22 cellular contexts compared by ENCODE assay signal in the genomic region with DNA sequence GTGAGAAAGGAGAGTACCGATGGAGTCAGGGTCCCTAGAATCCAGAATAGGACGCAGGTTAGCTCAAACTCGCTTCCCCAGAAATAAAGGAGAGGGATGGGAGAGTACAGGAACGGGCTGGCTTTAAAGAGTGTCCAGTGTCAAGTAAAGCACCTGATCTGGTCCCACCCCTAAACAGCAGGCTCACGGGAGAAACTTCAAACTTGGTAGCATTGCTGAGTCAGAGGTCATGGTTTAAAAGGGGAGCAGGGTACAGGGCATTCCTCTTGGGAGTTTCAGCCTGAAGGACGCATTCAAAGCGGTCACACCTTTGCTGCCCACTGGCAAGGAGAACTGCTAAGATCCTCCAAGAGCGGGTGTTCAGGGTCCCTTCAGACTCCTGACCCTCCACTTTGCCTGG.
DNase-seq lines count a peak whose midpoint lies in the region; ATAC-seq and TF ChIP-seq lines count a peak whose summit lies in the region.
"Had no signal": no experiment of that assay in that cellular context is flagged by ENCODE, and none has a peak within 500 bp of the region (broad histone marks: within the 10 kb centered on the region; RNA-seq: fewer than 3 reads in every experiment).

No MANE protein-coding gene starts in this region.

- H3K9me3 ChIP-seq in cardiac muscle cell (ENCODE audit: low read depth): no peaks in the 10 kb centered on the region
- no peaks in the 10 kb centered on the region for H3K9me3 ChIP-seq in endodermal cell (ENCODE audit: control insufficient read depth, low read length)
- no peaks in the 10 kb centered on the region for H3K9me3 ChIP-seq in aorta (ENCODE audit: control insufficient read depth, low read length)
- H3K9me3 ChIP-seq: adrenal gland, ovary, Peyer's patch had no signal

- H3K27ac ChIP-seq in cardiac muscle cell: peak overlapping the region; percentile 82
- peak overlapping the region; percentile 79 for H3K27ac ChIP-seq in endodermal cell (ENCODE audit: low read depth, low read length)
- no peak overlapping the region for H3K27ac ChIP-seq in aorta (ENCODE audit: low read depth in 1 of 2, low read length in 2 of 2)

- no peak overlapping the region for H3K9ac ChIP-seq in endodermal cell (ENCODE audit: extremely low read depth, low read length, poor library complexity, severe bottlenecking)

- H3K36me3 ChIP-seq in cardiac muscle cell: no peaks in the 10 kb centered on the region
- H3K36me3 ChIP-seq in endodermal cell (ENCODE audit: control insufficient read depth, insufficient read depth, low read length): no peaks in the 10 kb centered on the region
- no peaks in the 10 kb centered on the region for H3K36me3 ChIP-seq in aorta (ENCODE audit: control insufficient read depth in 1 of 2, insufficient read depth in 2 of 2, low read length in 1 of 2)
- H3K36me3 ChIP-seq: adrenal gland, ovary, Peyer's patch had no signal

- intact Hi-C loops in left cardiac atrium (cut with DNase I) (no loop called here), aorta (cut with DNase I) (no loop called here)

- H3K9me3 Mint-ChIP-seq in endodermal cell (peaks cover 6% of the 10 kb centered on the region), nephron progenitor cell (no peaks in the 10 kb centered on the region), type B pancreatic cell (no peaks in the 10 kb centered on the region)

- DNase-seq in cardiac muscle cell (ENCODE audit: low read depth in 1 of 2, low spot score in 1 of 2): no peak
- no peak for DNase-seq in left cardiac atrium
- DNase-seq in endodermal cell: no peak
- no peak for DNase-seq in nephron progenitor cell
- no peak for DNase-seq in type B pancreatic cell (ENCODE audit: extremely low spot score, unreplicated experiment)
- DNase-seq in COLO668 (lab: John Stamatoyannopoulos, UW; ENCODE audit: unreplicated experiment): no peak
- DNase-seq in activated CD8-positive, alpha-beta memory T cell treated with anti-CD3 and anti-CD28 coated beads, Interleukin-2, amount 50 U/mL, for 48 hours: no peak
- no peak for DNase-seq in aorta
- DNase-seq: activated CD4-positive, alpha-beta T cell treated with anti-CD3 and anti-CD28 coated beads for 4 hours; activated effector memory CD4-positive, alpha-beta T cell treated with anti-CD3 and anti-CD28 coated beads, Interleukin-2, amount 50 U/mL, for 16 hours; CD4-positive, CD25-positive, alpha-beta regulatory T cell; DMS53; effector memory CD4-positive, alpha-beta T cell; hypothalamus; NCI-H146; Peyer's patch; small intestine; stimulated activated CD8-positive, alpha-beta memory T cell treated with anti-CD3 and anti-CD28 coated beads, Interleukin-4, amount 100 ng/mL, for 48 hours; SW 1271 had no signal

- H3K27me3 ChIP-seq in cardiac muscle cell: no peaks in the 10 kb centered on the region
- H3K27me3 ChIP-seq in endodermal cell (ENCODE audit: control insufficient read depth, insufficient read depth, low read length, poor library complexity, severe bottlenecking): peaks cover 78% of the 10 kb centered on the region
- H3K27me3 ChIP-seq in aorta (ENCODE audit: control insufficient read depth in 1 of 2, insufficient read depth in 2 of 2, low read length in 1 of 2): no peaks in the 10 kb centered on the region
- H3K27me3 ChIP-seq: adrenal gland, ovary, Peyer's patch had no signal

- H3K4me3 ChIP-seq in cardiac muscle cell (no peak overlapping the region), endodermal cell (ENCODE audit: low read length) (no peak overlapping the region), aorta (ENCODE audit: low read length in 2 of 2) (no peak overlapping the region)
- H3K4me3 ChIP-seq: adrenal gland, ovary, Peyer's patch had no signal

- no peak for ATAC-seq in left cardiac atrium
- no peak for ATAC-seq in aorta (ENCODE audit: low FRiP score)

- no peak overlapping the region for H3K4me3 Mint-ChIP-seq in endodermal cell
- peak overlapping the region; percentile 65 for H3K4me3 Mint-ChIP-seq in nephron progenitor cell
- H3K4me3 Mint-ChIP-seq in type B pancreatic cell: no peak overlapping the region
- H3K4me3 Mint-ChIP-seq: CD4-positive, CD25-positive, alpha-beta regulatory T cell; central memory CD8-positive, alpha-beta T cell had no signal

- H3K4me1 Mint-ChIP-seq in endodermal cell: peaks cover 25% of the 10 kb centered on the region
- peaks cover 80% of the 10 kb centered on the region for H3K4me1 Mint-ChIP-seq in nephron progenitor cell
- peaks cover 63% of the 10 kb centered on the region for H3K4me1 Mint-ChIP-seq in type B pancreatic cell (ENCODE audit: unreplicated experiment)
- H3K4me1 Mint-ChIP-seq: CD4-positive, CD25-positive, alpha-beta regulatory T cell; central memory CD8-positive, alpha-beta T cell had no signal

- H3K27me3 Mint-ChIP-seq in endodermal cell (ENCODE audit: insufficient read depth): peaks cover 99% of the 10 kb centered on the region
- H3K27me3 Mint-ChIP-seq in nephron progenitor cell (ENCODE audit: low read depth, poor library complexity): peaks cover 3% of the 10 kb centered on the region
- H3K27me3 Mint-ChIP-seq in type B pancreatic cell: no peaks in the 10 kb centered on the region
- H3K27me3 Mint-ChIP-seq: CD4-positive, CD25-positive, alpha-beta regulatory T cell; central memory CD8-positive, alpha-beta T cell had no signal

- TF ChIP-seq CTCF in cardiac muscle cell (IDR thresholded peaks at IDR 0.05; ENCODE audit: low read depth, low read length) (no peak), endodermal cell (conservative IDR thresholded peaks at IDR 0.05) (no peak), nephron progenitor cell (IDR thresholded peaks at IDR 0.05) (no peak), type B pancreatic cell (conservative IDR thresholded peaks at IDR 0.05) (no peak)

- H3K27ac Mint-ChIP-seq in endodermal cell (no peak overlapping the region), nephron progenitor cell (peak overlapping the region; percentile 99), type B pancreatic cell (peak overlapping the region; percentile 25)
- H3K27ac Mint-ChIP-seq: CD4-positive, CD25-positive, alpha-beta regulatory T cell had no signal

- H3K4me1 ChIP-seq in cardiac muscle cell (ENCODE audit: low read depth) (peaks cover 32% of the 10 kb centered on the region), endodermal cell (ENCODE audit: control insufficient read depth, insufficient read depth, low read length) (peaks cover 16% of the 10 kb centered on the region), aorta (ENCODE audit: control insufficient read depth in 1 of 2, insufficient read depth in 2 of 2, low read length in 2 of 2) (peaks cover 0 to 3% of the 10 kb centered on the region in 2 donors)

- 85 to 92% methylated on average over 6 to 8 of the region's 8 CpGs for WGBS in endodermal cell (ENCODE audit: insufficient coverage in 1 of 2, insufficient read length in 1 of 2), 2 experiments
- 83 to 89% methylated on average over 8 of the region's 8 CpGs for WGBS in aorta, 2 donors

- no peaks in the 10 kb centered on the region for H3K36me3 Mint-ChIP-seq in endodermal cell (ENCODE audit: low read depth)
- peaks cover 50% of the 10 kb centered on the region for H3K36me3 Mint-ChIP-seq in nephron progenitor cell (ENCODE audit: low read depth)
- H3K36me3 Mint-ChIP-seq in type B pancreatic cell: peaks cover 34% of the 10 kb centered on the region
- H3K36me3 Mint-ChIP-seq: CD4-positive, CD25-positive, alpha-beta regulatory T cell had no signal

Comparison
In these comparisons a context has a peak if more than half of its experiments do, and no peak if none do; other contexts are left out.
1. H3K27ac ChIP-seq: peak in cardiac muscle cell (single experiment) and endodermal cell (single experiment); none in aorta (0 of 2).